2 cellular contexts compared by ENCODE assay signal in the genomic region with DNA sequence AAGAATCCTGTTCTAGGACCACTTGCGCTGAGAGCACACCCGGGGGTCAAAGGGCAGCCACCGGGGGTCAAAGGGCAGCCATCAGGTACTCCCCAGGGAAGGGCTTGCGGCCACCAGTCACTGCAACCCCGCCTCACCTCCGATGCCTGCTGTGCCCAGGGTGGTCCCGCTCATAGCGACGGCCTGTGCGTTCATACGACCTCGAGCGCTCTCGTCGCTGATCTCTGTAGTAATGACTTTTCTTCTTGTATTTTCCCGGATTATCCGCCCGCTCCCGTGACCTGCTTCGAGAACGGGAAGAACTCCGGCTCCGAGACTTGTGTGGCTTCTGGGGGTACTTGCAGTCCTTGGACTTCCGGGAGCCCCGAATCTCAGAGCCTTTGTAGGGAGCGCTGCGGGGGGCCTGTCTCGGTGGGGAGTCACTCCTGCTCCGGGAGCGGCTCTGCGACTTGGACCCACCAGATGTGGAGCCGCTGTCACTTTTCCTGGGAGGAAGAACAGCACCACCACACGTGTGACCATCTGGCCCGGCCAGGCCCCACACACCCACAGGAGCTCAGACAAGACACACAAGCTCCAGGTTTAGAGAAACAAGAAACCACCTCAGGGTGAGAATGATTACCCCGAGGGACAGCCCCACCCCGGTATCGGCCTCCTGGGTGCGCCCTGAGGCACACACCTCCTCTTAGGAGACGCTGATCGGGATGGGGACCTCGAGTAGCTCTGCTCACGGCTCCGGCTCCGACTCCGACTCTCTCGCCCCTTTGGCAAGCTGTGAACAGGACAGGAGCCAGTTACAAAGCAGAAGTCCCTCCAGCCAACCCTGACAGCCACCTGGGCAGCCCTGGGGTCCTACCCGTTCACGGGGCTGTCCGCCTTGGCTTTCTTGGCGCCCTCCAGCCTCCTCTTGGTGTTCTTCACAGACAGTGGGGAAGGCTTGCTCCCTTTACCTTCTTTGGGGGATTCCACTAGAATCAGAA.
A peak's percentile ranks its signal among the peaks of the same experiment; 100 is the strongest.
TF ChIP-seq lines count a peak whose summit lies in the region.

No MANE protein-coding gene starts in this region.

TF ChIP-seq in GM12891, 5 proteins besides CTCF, POLR2A, EP300 and RAD21:
- TF ChIP-seq POLR2AphosphoS5 (IDR thresholded peaks at IDR 0.05; ENCODE audit: low read depth, low read length), result no peak
- TF ChIP-seq PAX5 (IDR thresholded peaks at IDR 0.05; ENCODE audit: insufficient read depth, low read length, severe bottlenecking), result no peak
- TF ChIP-seq TAF1 (IDR thresholded peaks at IDR 0.05; ENCODE audit: low read depth, low read length), result no peak
- no peak for TF ChIP-seq SPI1 (IDR thresholded peaks at IDR 0.05; ENCODE audit: low read depth, low read length)
- no peak for TF ChIP-seq POU2F2 (IDR thresholded peaks at IDR 0.05; ENCODE audit: low read depth, low read length)
TF ChIP-seq in GM12891: peak in this region for 0.

TF ChIP-seq in K562, 482 proteins besides CTCF, POLR2A, EP300 and RAD21:
- TF ChIP-seq ARID2 (IDR thresholded peaks at IDR 0.05) (no peak), HNRNPH1 (optimal IDR thresholded peaks at IDR 0.05; ENCODE audit: low read depth, low read length) (no peak), HMG20A (CRISPR knock-in tag; conservative IDR thresholded peaks at IDR 0.05) (no peak), GABPB1 (CRISPR knock-in tag; IDR thresholded peaks at IDR 0.05) (peak; percentile 5; the same call in 1 of the 2 replicates), HNRNPK (IDR thresholded peaks at IDR 0.05; ENCODE audit: low read depth, low read length, poor library complexity, severe bottlenecking) (no peak), RBFOX2 (IDR thresholded peaks at IDR 0.05; ENCODE audit: low read depth, low read length) (peak; percentile 67), NR2C2 (CRISPR knock-in tag; IDR thresholded peaks at IDR 0.05) (peak; percentile 89), NR2C2 (tag; IDR thresholded peaks at IDR 0.05) (peak; percentile 81), POLR2G (IDR thresholded peaks at IDR 0.05; ENCODE audit: low read depth, low read length) (peak; percentile 55; the same call in 1 of the 2 replicates), TAF9B (IDR thresholded peaks at IDR 0.05; ENCODE audit: partially characterized antibody) (no peak), NR2C1 (IDR thresholded peaks at IDR 0.05) (peak; percentile 92), NR2C1 (tag; IDR thresholded peaks at IDR 0.05) (peak; percentile 92), ZNF143 (CRISPR knock-in tag; IDR thresholded peaks at IDR 0.05) (no peak), MIER1 (IDR thresholded peaks at IDR 0.05; ENCODE audit: low read depth) (no peak)
- TF ChIP-seq, protein P1, sequence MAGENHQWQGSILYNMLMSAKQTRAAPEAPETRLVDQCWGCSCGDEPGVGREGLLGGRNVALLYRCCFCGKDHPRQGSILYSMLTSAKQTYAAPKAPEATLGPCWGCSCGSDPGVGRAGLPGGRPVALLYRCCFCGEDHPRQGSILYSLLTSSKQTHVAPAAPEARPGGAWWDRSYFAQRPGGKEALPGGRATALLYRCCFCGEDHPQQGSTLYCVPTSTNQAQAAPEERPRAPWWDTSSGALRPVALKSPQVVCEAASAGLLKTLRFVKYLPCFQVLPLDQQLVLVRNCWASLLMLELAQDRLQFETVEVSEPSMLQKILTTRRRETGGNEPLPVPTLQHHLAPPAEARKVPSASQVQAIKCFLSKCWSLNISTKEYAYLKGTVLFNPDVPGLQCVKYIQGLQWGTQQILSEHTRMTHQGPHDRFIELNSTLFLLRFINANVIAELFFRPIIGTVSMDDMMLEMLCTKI (IDR thresholded peaks at IDR 0.05; ENCODE audit: partially characterized antibody), result no peak
